ENCODE assay signal across 9 cellular contexts in genomic region chr4:8427262-8427661, GRCh38. TPM values are rescaled to one million over a fixed set of nuclear protein-coding genes. Genes with fewer than 3 reads are reported as not detected.
DNase-seq lines count a peak whose midpoint lies in the region; ATAC-seq, FAIRE-seq and TF ChIP-seq lines count a peak whose summit lies in the region.
"Had no signal": no experiment of that assay in that cellular context is flagged by ENCODE, and none has a peak within 500 bp of the region (broad histone marks: within the 10 kb centered on the region; RNA-seq: fewer than 3 reads in every experiment).

No MANE protein-coding gene starts in this region.

- intact Hi-C loops in HepG2 (cut with micrococcal nuclease; ENCODE audit: unreplicated experiment): no loop called here

- no peak overlapping the region for H3K27ac Mint-ChIP-seq in activated CD8-positive, alpha-beta memory T cell treated with anti-CD3 and anti-CD28 coated beads, Interleukin-2, amount 10 ng/mL, durations not matched to agents 7 days and 5 days
- H3K27ac Mint-ChIP-seq in activated naive CD4-positive, alpha-beta T cell treated with anti-CD3 and anti-CD28 coated beads, Interleukin-2, amount 50 U/mL, for 72 hours: peak overlapping the region; percentile 61 to 93

- H3K9me3 Mint-ChIP-seq in activated CD8-positive, alpha-beta memory T cell treated with anti-CD3 and anti-CD28 coated beads, Interleukin-2, amount 10 ng/mL, durations not matched to agents 7 days and 5 days (ENCODE audit: low read depth): no peaks in the 10 kb centered on the region
- H3K9me3 Mint-ChIP-seq in activated naive CD4-positive, alpha-beta T cell treated with anti-CD3 and anti-CD28 coated beads, Interleukin-2, amount 50 U/mL, for 72 hours: no peaks in the 10 kb centered on the region

- ATAC-seq in activated CD8-positive, alpha-beta memory T cell treated with anti-CD3 and anti-CD28 coated beads, Interleukin-2, amount 10 ng/mL, durations not matched to agents 7 days and 5 days: no peak
- ATAC-seq in activated naive CD4-positive, alpha-beta T cell treated with anti-CD3 and anti-CD28 coated beads, Interleukin-2, amount 50 U/mL, for 72 hours: no peak
- ATAC-seq in HepG2 (no peak), thoracic aorta (ENCODE audit: insufficient number of reproducible peaks, low FRiP score, low read depth) (no peak), foreskin keratinocyte (no peak), esophagus mucosa (no peak), GM19351 (IDR thresholded peaks at IDR 0.05; ENCODE audit: unreplicated experiment) (no peak)

- TF ChIP-seq EP300 in HepG2 (IDR thresholded peaks at IDR 0.05; ENCODE audit: low read depth in 2 of 2, low read length in 2 of 2) (no peak), HepG2 (CRISPR knock-in tag; IDR thresholded peaks at IDR 0.05; ENCODE audit: borderline replicate concordance) (no peak)

- H3K36me3 ChIP-seq in HepG2 (replicated peaks in 1 of 2; ENCODE audit: control insufficient read depth in 1 of 2, insufficient read depth in 2 of 2, low read length in 2 of 2) (no peaks in the 10 kb centered on the region), thoracic aorta (peaks cover 5% of the 10 kb centered on the region)

- no peaks in the 10 kb centered on the region for H3K9me3 ChIP-seq in HepG2 (ENCODE audit: low read length)
- H3K9me3 ChIP-seq in thoracic aorta: no peaks in the 10 kb centered on the region

- no peaks in the 10 kb centered on the region for H3K79me2 ChIP-seq in HepG2 (ENCODE audit: insufficient read depth, low read length)

- peaks cover 21% of the 10 kb centered on the region for H3K4me1 ChIP-seq in HepG2 (ENCODE audit: insufficient read depth, low read length)
- H3K4me1 ChIP-seq in thoracic aorta (ENCODE audit: control insufficient read depth in 1 of 2, low read depth in 2 of 2): peaks cover 16 to 32% of the 10 kb centered on the region in 2 donors
- peaks cover 5% of the 10 kb centered on the region for H3K4me1 ChIP-seq in foreskin keratinocyte

- no peaks in the 10 kb centered on the region for H3K27me3 Mint-ChIP-seq in activated CD8-positive, alpha-beta memory T cell treated with anti-CD3 and anti-CD28 coated beads, Interleukin-2, amount 10 ng/mL, durations not matched to agents 7 days and 5 days

- no peaks in the 10 kb centered on the region; a peak in 1 of 5 replicates for H3K27me3 ChIP-seq in HepG2 (ENCODE audit: control insufficient read depth in 1 of 2, insufficient read depth in 2 of 2, low read length in 2 of 2)
- H3K27me3 ChIP-seq in thoracic aorta (replicated peaks; ENCODE audit: insufficient read depth): no peaks in the 10 kb centered on the region
- no peaks in the 10 kb centered on the region for H3K27me3 ChIP-seq in foreskin keratinocyte

- no peak overlapping the region for H2AFZ ChIP-seq in HepG2 (ENCODE audit: low read length)

- no peak for TF ChIP-seq RAD21 in HepG2 (CRISPR knock-in tag; IDR thresholded peaks at IDR 0.05)

- BruUV-seq in HepG2 (replicated peaks; lab: Mats Ljungman, UMichigan): no TSS peak

- peak overlapping the region; percentile 79 for H3K9ac ChIP-seq in HepG2 (ENCODE audit: insufficient read depth, low read depth, low read length)

- H3K27ac ChIP-seq in HepG2 (ENCODE audit: extremely low read length, insufficient read depth, low read length): peak overlapping the region; percentile 70
- peak overlapping the region; percentile 90 to 95 for H3K27ac ChIP-seq in thoracic aorta
- H3K27ac ChIP-seq in foreskin keratinocyte: no peak overlapping the region

- H4K20me1 ChIP-seq in HepG2 (ENCODE audit: insufficient read depth, low read length): no peaks in the 10 kb centered on the region

- H3K4me3 Mint-ChIP-seq in activated CD8-positive, alpha-beta memory T cell treated with anti-CD3 and anti-CD28 coated beads, Interleukin-2, amount 10 ng/mL, durations not matched to agents 7 days and 5 days: peak overlapping the region; percentile 86

- no peak for TF ChIP-seq CTCF in HepG2 (CRISPR knock-in tag; IDR thresholded peaks at IDR 0.05)
- no peak for TF ChIP-seq CTCF in thoracic aorta (IDR thresholded peaks at IDR 0.05)
- no peak for TF ChIP-seq CTCF in foreskin keratinocyte (conservative IDR thresholded peaks at IDR 0.05)

- H3K36me3 Mint-ChIP-seq in activated CD8-positive, alpha-beta memory T cell treated with anti-CD3 and anti-CD28 coated beads, Interleukin-2, amount 10 ng/mL, durations not matched to agents 7 days and 5 days: no peaks in the 10 kb centered on the region
- H3K36me3 Mint-ChIP-seq in activated naive CD4-positive, alpha-beta T cell treated with anti-CD3 and anti-CD28 coated beads, Interleukin-2, amount 50 U/mL, for 72 hours: no peaks in the 10 kb centered on the region

- H3K4me3 ChIP-seq in HepG2 (replicated peaks in 1 of 3; ENCODE audit: insufficient read depth in 1 of 3, low read depth in 2 of 3, low read length in 3 of 3) (peak overlapping the region; percentile 77 to 91 (median 79); a peak in 5 of 6 replicates), thoracic aorta (peak overlapping the region; percentile 99)

- CTCF ChIA-PET in activated CD8-positive, alpha-beta memory T cell treated with anti-CD3 and anti-CD28 coated beads, Interleukin-2, amount 10 ng/mL, durations not matched to agents 7 days and 5 days (lab: Charles Lee): interaction anchor here (1.0 to 2.6 kb wide), 4 partner anchors 8 to 268 kb away, joined by 3 to 9 read pairs (median 4); partner anchors contain the start of gene ABLIM2
- CTCF ChIA-PET in HepG2 (lab: Yijun Ruan, JAX; ENCODE audit: low intra/inter-chr PET ratio, low total read pairs): no interaction called here

- in situ Hi-C loops in HepG2 (cut with HindIII; ENCODE audit: extremely low pct_ligation_motif_present, low pct_unique_long_range_greater_than_20kb): no loop called here

- peak overlapping the region; percentile 99 for H3K4me2 ChIP-seq in HepG2 (ENCODE audit: low read depth, low read length)

- 83% methylated on average over 14 of the region's 17 CpGs for WGBS in HepG2 (ENCODE audit: low lambda C conversion rate)

- FAIRE-seq in HepG2 (lab: Jason Lieb, UNC): no peak
- FAIRE-seq: colon had no signal

- DNase-seq in activated CD8-positive, alpha-beta memory T cell treated with anti-CD3 and anti-CD28 coated beads, Interleukin-2, amount 10 ng/mL, durations not matched to agents 7 days and 5 days: no peak
- no peak for DNase-seq in activated CD8-positive, alpha-beta memory T cell treated with anti-CD3 and anti-CD28 coated beads, Interleukin-2, amount 50 U/mL, for 4 hours
- DNase-seq in activated naive CD4-positive, alpha-beta T cell treated with anti-CD3 and anti-CD28 coated beads, Interleukin-2, amount 50 U/mL, for 72 hours (ENCODE audit: low spot score in 2 of 2): no peak
- no peak for DNase-seq in HepG2 (ENCODE audit: low spot score)
- no peak for DNase-seq in thoracic aorta (ENCODE audit: low spot score)
- no peak for DNase-seq in foreskin keratinocyte

- peaks cover 16% of the 10 kb centered on the region for H3K4me1 Mint-ChIP-seq in activated CD8-positive, alpha-beta memory T cell treated with anti-CD3 and anti-CD28 coated beads, Interleukin-2, amount 10 ng/mL, durations not matched to agents 7 days and 5 days

- POLR2A ChIA-PET in HepG2 (lab: Yijun Ruan, JAX): interaction anchor here (2.9 kb wide), 1 partner anchor 12 kb away, joined by 30 read pairs; the partner anchor contains the start of genes ACOX3 and TRMT44

- TF ChIP-seq POLR2A in HepG2 (IDR thresholded peaks at IDR 0.05; ENCODE audit: insufficient read depth in 1 of 2, low read depth in 2 of 2, low read length in 2 of 2): no peak

RNA-seq across cellular contexts. Expression of gene ACOX3, which starts 13.3 kb away (rescaled TPM):
- 10 to 100 TPM; 11.7 to 13.0 TPM for total RNA-seq in activated CD8-positive, alpha-beta memory T cell treated with anti-CD3 and anti-CD28 coated beads, Interleukin-2, amount 10 ng/mL, durations not matched to agents 7 days and 5 days
- total RNA-seq in activated naive CD4-positive, alpha-beta T cell treated with anti-CD3 and anti-CD28 coated beads, Interleukin-2, amount 50 U/mL, for 72 hours: 10 to 100 TPM; 22.1 to 29.2 TPM
- 17.0 and 17.8 TPM in 2 replicates for total RNA-seq in HepG2 (2016; rRNA removed; fragmentation: Illumina TruSeq; extraction: Trizol)
- 1.8 and 2.6 TPM in 2 replicates for total RNA-seq in HepG2 (2016; cell fraction: cytosol; rRNA removed; fragmentation: Illumina TruSeq; extraction: Trizol; ENCODE audit: low read depth)
- total RNA-seq in HepG2 (2016; cell fraction: insoluble cytoplasmic fraction; rRNA removed; fragmentation: Illumina TruSeq; extraction: Trizol): 17.4 and 17.6 TPM in 2 replicates
- 3.3 and 3.5 TPM in 2 replicates for total RNA-seq in HepG2 (2016; cell fraction: membrane; rRNA removed; fragmentation: Illumina TruSeq; extraction: Trizol)
- 11.7 and 13.5 TPM in 2 replicates for total RNA-seq in HepG2 (2016; cell fraction: nucleus; rRNA removed; fragmentation: Illumina TruSeq; extraction: Trizol)
- polyA plus RNA-seq in HepG2 (2011; rRNA removed): 4.2 and 5.8 TPM in 2 replicates
- 4.2 and 5.6 TPM in 2 replicates for polyA plus RNA-seq in HepG2 (2011; cell fraction: cytosol; rRNA removed)
- 14.4 TPM in 2 replicates for polyA plus RNA-seq in HepG2 (2011; cell fraction: nucleus; rRNA removed)
- polyA plus RNA-seq in HepG2 (2012): 9.4 and 11.1 TPM in 2 replicates
- 0.98 and 1.3 TPM in 2 replicates for polyA plus RNA-seq in HepG2 (2016; cell fraction: cytosol; fragmentation: Illumina TruSeq; extraction: Trizol; ENCODE audit: low read depth)
- polyA plus RNA-seq in HepG2 (2016; cell fraction: insoluble cytoplasmic fraction; fragmentation: Illumina TruSeq; extraction: Trizol; ENCODE audit: low read depth): 12.5 and 15.9 TPM in 2 replicates
- 1.2 and 1.9 TPM in 2 replicates for polyA plus RNA-seq in HepG2 (2016; cell fraction: membrane; fragmentation: Illumina TruSeq; extraction: Trizol; ENCODE audit: low read depth)
- polyA plus RNA-seq in HepG2 (2016; cell fraction: nucleus; fragmentation: Illumina TruSeq; extraction: Trizol; ENCODE audit: insufficient read depth, low read depth): 12.6 and 13.3 TPM in 2 replicates
- 3.1 and 10.1 TPM in 2 replicates for polyA minus RNA-seq in HepG2 (2011; rRNA and poly(A)+ RNA removed; ENCODE audit: low replicate concordance)
- polyA minus RNA-seq in HepG2 (2011; cell fraction: cytosol; rRNA and poly(A)+ RNA removed): 4.0 and 5.3 TPM in 2 replicates
- 8.6 and 9.6 TPM in 2 replicates for polyA minus RNA-seq in HepG2 (2011; cell fraction: nucleus; rRNA and poly(A)+ RNA removed)
- 10 to 100 TPM; 47.8 to 72.7 TPM for total RNA-seq in thoracic aorta
- total RNA-seq in foreskin keratinocyte: 11.5 and 17.8 TPM in 2 replicates
- 10.4 and 12.9 TPM in 2 replicates for polyA plus RNA-seq in foreskin keratinocyte
- 48.0 TPM for total RNA-seq in esophagus mucosa

RNA-seq across cellular contexts. Expression of gene TRMT44, which starts 13.3 kb away (rescaled TPM):
- total RNA-seq in activated CD8-positive, alpha-beta memory T cell treated with anti-CD3 and anti-CD28 coated beads, Interleukin-2, amount 10 ng/mL, durations not matched to agents 7 days and 5 days: 10 to 100 TPM; 20.5 to 24.5 TPM
- 10 to 100 TPM; 19.9 to 24.8 TPM for total RNA-seq in activated naive CD4-positive, alpha-beta T cell treated with anti-CD3 and anti-CD28 coated beads, Interleukin-2, amount 50 U/mL, for 72 hours
- total RNA-seq in HepG2 (2016; rRNA removed; fragmentation: Illumina TruSeq; extraction: Trizol) (6.5 and 8.6 TPM in 2 replicates), thoracic aorta (10 to 100 TPM; 19.8 to 30.5 TPM), foreskin keratinocyte (12.1 and 12.9 TPM in 2 replicates), esophagus mucosa (15.7 TPM)
- 1.1 TPM in 2 replicates for total RNA-seq in HepG2 (2016; cell fraction: cytosol; rRNA removed; fragmentation: Illumina TruSeq; extraction: Trizol; ENCODE audit: low read depth)
- 5.5 and 9.7 TPM in 2 replicates for total RNA-seq in HepG2 (2016; cell fraction: insoluble cytoplasmic fraction; rRNA removed; fragmentation: Illumina TruSeq; extraction: Trizol)
- 2.7 and 2.8 TPM in 2 replicates for total RNA-seq in HepG2 (2016; cell fraction: membrane; rRNA removed; fragmentation: Illumina TruSeq; extraction: Trizol)
- 16.9 and 20.1 TPM in 2 replicates for total RNA-seq in HepG2 (2016; cell fraction: nucleus; rRNA removed; fragmentation: Illumina TruSeq; extraction: Trizol)
- polyA plus RNA-seq in HepG2 (2011; rRNA removed) (5.8 and 6.9 TPM in 2 replicates), foreskin keratinocyte (7.1 and 7.4 TPM in 2 replicates)
- 3.1 and 4.4 TPM in 2 replicates for polyA plus RNA-seq in HepG2 (2011; cell fraction: cytosol; rRNA removed)
- polyA plus RNA-seq in HepG2 (2011; cell fraction: nucleus; rRNA removed): 24.7 and 30.2 TPM in 2 replicates
- 5.0 and 5.9 TPM in 2 replicates for polyA plus RNA-seq in HepG2 (2012)
- polyA plus RNA-seq in HepG2 (2016; cell fraction: cytosol; fragmentation: Illumina TruSeq; extraction: Trizol; ENCODE audit: low read depth): 0.79 and 1.0 TPM in 2 replicates
- 4.4 and 6.5 TPM in 2 replicates for polyA plus RNA-seq in HepG2 (2016; cell fraction: insoluble cytoplasmic fraction; fragmentation: Illumina TruSeq; extraction: Trizol; ENCODE audit: low read depth)
- 1.4 TPM in 2 replicates for polyA plus RNA-seq in HepG2 (2016; cell fraction: membrane; fragmentation: Illumina TruSeq; extraction: Trizol; ENCODE audit: low read depth)
- 15.4 and 17.7 TPM in 2 replicates for polyA plus RNA-seq in HepG2 (2016; cell fraction: nucleus; fragmentation: Illumina TruSeq; extraction: Trizol; ENCODE audit: insufficient read depth, low read depth)
- polyA minus RNA-seq in HepG2 (2011; rRNA and poly(A)+ RNA removed; ENCODE audit: low replicate concordance): 15.4 and 22.2 TPM in 2 replicates
- 4.7 and 5.7 TPM in 2 replicates for polyA minus RNA-seq in HepG2 (2011; cell fraction: cytosol; rRNA and poly(A)+ RNA removed)
- 38.8 and 41.1 TPM in 2 replicates for polyA minus RNA-seq in HepG2 (2011; cell fraction: nucleus; rRNA and poly(A)+ RNA removed)
